19 cellular contexts compared by ENCODE assay signal in genomic region chr21:29005696-29006095, GRCh38.
"Had no signal": no experiment of that assay in that cellular context is flagged by ENCODE, and none has a peak within 500 bp of the region (broad histone marks: within the 10 kb centered on the region; RNA-seq: fewer than 3 reads in every experiment).

No MANE protein-coding gene starts in this region.

- DNase-seq: activated CD8-positive, alpha-beta memory T cell treated with anti-CD3 and anti-CD28 coated beads, Interleukin-2, amount 10 ng/mL, durations not matched to agents 7 days and 5 days; activated effector memory CD4-positive, alpha-beta T cell treated with Interleukin-2 at 50 U/mL for 16 hours; activated naive CD8-positive, alpha-beta T cell treated with anti-CD3 and anti-CD28 coated beads for 36 hours; activated T-cell treated with anti-CD3 and anti-CD28 coated beads, Interleukin-2, amount 50 U/mL, for 24 hours; aorta; foreskin melanocyte; head of caudate nucleus; left colon; naive thymus-derived CD8-positive, alpha-beta T cell; nucleus accumbens; right lobe of liver; spleen; stimulated activated CD4-positive, alpha-beta T cell treated with anti-CD3 and anti-CD28 coated beads, Interleukin-1b, Interleukin-23, amount 100 ng/mL, for 48 hours; stimulated activated naive B cell treated with anti-CD40 and anti-IgM and Interleukin-4, amounts not matched to agents 10 μg/mL and 1 μg/mL and 100 μg/mL, for 72 hours; T-helper 2 cell; upper lobe of left lung had no signal

- H3K36me3 ChIP-seq: prostate gland had no signal

- H3K9me3 ChIP-seq: prostate gland, right lobe of liver, spleen, suprapubic skin, upper lobe of left lung had no signal

- H3K27ac ChIP-seq: prostate gland, right lobe of liver, spleen, suprapubic skin, upper lobe of left lung had no signal

- H3K4me1 ChIP-seq: prostate gland had no signal

- H3K27me3 ChIP-seq: right lobe of liver, spleen, suprapubic skin, upper lobe of left lung had no signal

- H3K4me3 ChIP-seq: prostate gland, right lobe of liver, spleen, suprapubic skin, upper lobe of left lung had no signal

- ATAC-seq: activated CD8-positive, alpha-beta memory T cell treated with anti-CD3 and anti-CD28 coated beads, Interleukin-2, amount 10 ng/mL, durations not matched to agents 7 days and 5 days; esophagus mucosa; left colon; naive thymus-derived CD8-positive, alpha-beta T cell; right lobe of liver; stimulated activated naive B cell treated with anti-CD40 and anti-IgM and Interleukin-4, amounts not matched to agents 10 μg/mL and 1 μg/mL and 100 μg/mL, for 72 hours had no signal
